ENCODE assay signal across 12 cellular contexts in the genomic region with DNA sequence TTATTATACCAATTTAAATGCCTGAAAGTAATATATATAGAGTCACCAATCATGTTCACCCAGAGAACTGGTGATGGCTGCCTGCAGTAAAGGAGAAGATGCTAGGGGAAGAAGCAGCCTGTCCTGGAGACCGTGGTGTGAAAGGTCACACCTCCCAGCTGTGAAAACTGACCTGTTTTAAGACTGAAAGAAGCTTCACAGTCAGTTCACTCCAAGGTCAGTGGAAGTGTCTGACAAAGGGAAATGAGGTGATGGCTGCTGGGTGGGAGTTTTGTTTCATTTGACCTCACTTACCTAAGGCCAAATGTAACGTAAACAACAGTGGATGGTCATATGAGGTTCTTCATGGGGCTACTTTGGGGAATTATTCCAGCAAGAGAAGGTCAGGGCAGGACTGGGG.
DNase-seq lines count a peak whose midpoint lies in the region; ATAC-seq and TF ChIP-seq lines count a peak whose summit lies in the region.
"Had no signal": no experiment of that assay in that cellular context is flagged by ENCODE, and none has a peak within 500 bp of the region (broad histone marks: within the 10 kb centered on the region; RNA-seq: fewer than 3 reads in every experiment).

No MANE protein-coding gene starts in this region.

- intact Hi-C loops in lower lobe of right lung (cut with DNase I) = no loop called here

- H3K36me3 Mint-ChIP-seq in mesothelial cell of epicardium = no peaks in the 10 kb centered on the region

- no peak overlapping the region for H3K9ac ChIP-seq in BLaER1

- H3K4me1 ChIP-seq in BLaER1 (peaks cover 81% of the 10 kb centered on the region), lower lobe of right lung (peaks cover 12% of the 10 kb centered on the region)
- H3K4me1 ChIP-seq: adrenal gland had no signal

- H3K4me3 ChIP-seq in BLaER1 (no peak overlapping the region), lower lobe of right lung (no peak overlapping the region)
- H3K4me3 ChIP-seq: adrenal gland had no signal

- DNase-seq in lower lobe of right lung (no peak), NCI-H345 treated with DMSO at 0.1 percent for 48 hours (lab: John Stamatoyannopoulos, UW; ENCODE audit: unreplicated experiment) (no peak), mesothelial cell of epicardium (ENCODE audit: low spot score in 2 of 2, unreplicated experiment in 2 of 2) (no peak), amniotic stem cell (lab: John Stamatoyannopoulos, UW) (no peak)
- DNase-seq: adrenal gland, NCI-H1092 had no signal

- peaks cover 8% of the 10 kb centered on the region for H3K4me1 Mint-ChIP-seq in mesothelial cell of epicardium

- H3K27ac Mint-ChIP-seq in mesothelial cell of epicardium = no peak overlapping the region
- H3K27ac Mint-ChIP-seq: nephron; stimulated activated naive CD8-positive, alpha-beta T cell treated with anti-CD3 and anti-CD28 coated beads, Interleukin-15, Interleukin-2, amounts not matched to agents 100 ng/mL and 50 ng/mL, for 24 hours had no signal

- H3K9me3 ChIP-seq in BLaER1 = no peaks in the 10 kb centered on the region
- no peaks in the 10 kb centered on the region for H3K9me3 ChIP-seq in lower lobe of right lung
- H3K9me3 ChIP-seq: adrenal gland had no signal

- TF ChIP-seq CTCF in lower lobe of right lung (IDR thresholded peaks at IDR 0.05) (no peak), mesothelial cell of epicardium (IDR thresholded peaks at IDR 0.05; ENCODE audit: unreplicated experiment) (no peak)

- H3K27ac ChIP-seq in BLaER1 (peak overlapping the region; percentile 52), lower lobe of right lung (no peak overlapping the region)
- H3K27ac ChIP-seq: adrenal gland had no signal

- H3K36me3 ChIP-seq in BLaER1 = no peaks in the 10 kb centered on the region
- H3K36me3 ChIP-seq in lower lobe of right lung = no peaks in the 10 kb centered on the region
- H3K36me3 ChIP-seq: adrenal gland had no signal

- no peaks in the 10 kb centered on the region for H3K9me3 Mint-ChIP-seq in mesothelial cell of epicardium
- H3K9me3 Mint-ChIP-seq: nephron had no signal

- no peak overlapping the region for H3K4me3 Mint-ChIP-seq in mesothelial cell of epicardium
- H3K4me3 Mint-ChIP-seq: nephron; stimulated activated naive CD8-positive, alpha-beta T cell treated with anti-CD3 and anti-CD28 coated beads, Interleukin-15, Interleukin-2, amounts not matched to agents 100 ng/mL and 50 ng/mL, for 24 hours had no signal

- no peaks in the 10 kb centered on the region for H4K20me1 ChIP-seq in BLaER1

- ATAC-seq in GM18907 (IDR thresholded peaks at IDR 0.05; ENCODE audit: unreplicated experiment) (peak; percentile 74), HG02642 (IDR thresholded peaks at IDR 0.05; ENCODE audit: poor library complexity, unreplicated experiment) (peak; percentile 75), HG03558 (IDR thresholded peaks at IDR 0.05; ENCODE audit: extremely low read depth, unreplicated experiment) (peak; percentile 72), lower lobe of right lung (no peak)

- no peaks in the 10 kb centered on the region for H3K27me3 Mint-ChIP-seq in mesothelial cell of epicardium (ENCODE audit: low read depth)
- H3K27me3 Mint-ChIP-seq: stimulated activated naive CD8-positive, alpha-beta T cell treated with anti-CD3 and anti-CD28 coated beads, Interleukin-15, Interleukin-2, amounts not matched to agents 100 ng/mL and 50 ng/mL, for 24 hours had no signal

- H3K4me2 ChIP-seq in BLaER1 = no peak overlapping the region

- H3K27me3 ChIP-seq in BLaER1 (no peaks in the 10 kb centered on the region), lower lobe of right lung (ENCODE audit: low read depth) (no peaks in the 10 kb centered on the region)
- H3K27me3 ChIP-seq: adrenal gland had no signal

Comparison
In these comparisons a context has a peak if more than half of its experiments do, and no peak if none do; other contexts are left out.
1. ATAC-seq: peak in GM18907 (single experiment), HG02642 (single experiment) and HG03558 (single experiment); none in lower lobe of right lung (0 of 2).